8 cellular contexts compared by ENCODE assay signal in the genomic region with DNA sequence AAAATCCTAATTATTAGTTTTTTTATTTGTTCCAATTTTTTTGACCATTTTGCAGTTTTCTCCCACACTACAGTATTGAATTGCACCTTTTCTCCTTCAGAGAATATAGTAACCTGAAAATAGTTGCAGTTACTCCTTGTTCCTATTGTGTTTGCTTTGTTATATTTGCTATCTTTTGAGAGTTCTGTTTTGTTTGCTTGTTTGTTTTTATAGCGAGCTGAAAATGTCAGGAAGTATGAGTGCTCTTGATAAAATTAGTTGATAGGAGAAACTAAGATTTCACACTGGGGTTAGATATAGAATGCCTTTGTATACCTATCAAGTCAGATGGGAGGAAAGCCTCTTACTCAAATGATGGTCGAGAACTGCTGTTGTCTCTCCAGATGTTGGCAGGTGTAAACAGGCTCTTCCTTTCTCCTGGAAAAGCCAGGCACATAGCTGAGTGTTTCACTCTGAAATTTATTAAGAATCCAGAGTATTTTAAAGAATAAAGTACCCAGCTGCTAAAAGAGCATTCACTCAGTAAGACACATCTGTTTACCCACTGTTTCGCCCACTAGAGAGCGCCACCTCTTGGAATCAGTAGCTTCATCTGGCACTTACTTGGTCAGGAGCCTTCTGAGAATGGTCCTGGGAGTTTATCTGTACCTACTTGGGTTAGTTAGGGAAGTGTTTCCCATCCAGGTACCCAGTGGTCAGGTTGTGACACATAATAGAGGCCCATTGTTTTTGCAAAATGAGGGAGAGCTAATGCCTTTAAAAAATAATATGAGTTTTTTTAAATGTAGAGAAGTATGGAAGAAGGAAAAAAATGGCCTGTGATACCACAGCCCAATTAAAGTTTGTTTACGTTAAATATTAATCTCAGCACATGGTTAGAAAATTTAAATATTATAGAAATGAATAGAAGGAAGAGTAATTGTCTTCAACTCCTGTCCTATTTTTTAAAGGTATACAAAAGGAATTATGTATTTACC. TPM values are rescaled to one million over a fixed set of nuclear protein-coding genes. Genes with fewer than 3 reads are reported as not detected.
DNase-seq lines count a peak whose midpoint lies in the region; ATAC-seq, FAIRE-seq and TF ChIP-seq lines count a peak whose summit lies in the region.

No MANE protein-coding gene starts in this region.

- H3K36me3 ChIP-seq in GM06990 (ENCODE audit: control insufficient read depth, insufficient read depth, low read length) (peaks cover 19% of the 10 kb centered on the region), GM12878 (ENCODE audit: control insufficient read depth in 2 of 2, insufficient read depth in 2 of 2, low read length in 1 of 2) (peaks cover 16 to 40% of the 10 kb centered on the region in 2 experiments)

- POLR2A ChIA-PET in HEK293T (lab: Yijun Ruan, JAX) (interaction anchor here (4.2 kb wide), 1 partner anchor 11 kb away, joined by 24 read pairs; a partner anchor contains a TSS), GM12878 (lab: Charles Lee) (interaction anchor here (0.6 to 1.8 kb wide), 4 partner anchors 101 to 1458 kb away, joined by 3 to 7 read pairs (median 4); no protein-coding TSS in a partner anchor)

- H3K27ac ChIP-seq in GM12878 (ENCODE audit: control insufficient read depth, insufficient read depth): no peak overlapping the region

- TF ChIP-seq CTCF in GM06990 (IDR thresholded peaks at IDR 0.05; ENCODE audit: insufficient read depth, low read length, poor library complexity, severe bottlenecking) (peak; percentile 77), GM12878 (IDR thresholded peaks at IDR 0.05 in 2 of 3, conservative IDR thresholded peaks at IDR 0.05 in 1 of 3; ENCODE audit: control insufficient read depth in 2 of 3, extremely low read depth in 1 of 3, insufficient read depth in 1 of 3, low read depth in 3 of 3, low read length in 3 of 3) (peak; percentile 59 to 78 (median 74))

- 71% methylated on average over 5 of the region's 5 CpGs for WGBS in GM12878 (ENCODE audit: insufficient coverage, insufficient replicate concordance, low lambda C conversion rate, missing lambda C conversion rate)

- intact Hi-C loops in GM12878 (cut with micrococcal nuclease; ENCODE audit: unreplicated experiment): loop anchor here (5.0 kb wide), 1 partner anchor 450 kb away; no protein-coding TSS in a partner anchor

- DNase-seq in AG08395 (ENCODE audit: low spot score) (peak; percentile 44), GM06990 (ENCODE audit: extremely low read depth, insufficient read length) (no peak), HEK293T (ENCODE audit: extremely low spot score) (peak; percentile 49), NCI-H1105 (lab: John Stamatoyannopoulos, UW) (peak; percentile 5), GM12878 (ENCODE audit: low read depth, low spot score) (no peak), midbrain (lab: John Stamatoyannopoulos, UW) (peak; percentile 17)
- no peak for DNase-seq in activated CD8-positive, alpha-beta memory T cell treated with anti-CD3 and anti-CD28 coated beads for 24 hours
- no peak for DNase-seq in activated CD4-positive, CD25-positive, alpha-beta regulatory T cell (lab: John Stamatoyannopoulos, UW)

- H3K9me3 ChIP-seq in GM12878 (replicated peaks; ENCODE audit: control insufficient read depth, insufficient read depth, low read length): no peaks in the 10 kb centered on the region

- in situ Hi-C loops in GM12878 (cut with MboI): no loop called here

- peak; percentile 90 for ATAC-seq in GM12878

- H3K79me2 ChIP-seq in GM12878 (ENCODE audit: control insufficient read depth, insufficient read depth, low read length): peaks cover 6% of the 10 kb centered on the region

- CTCF ChIA-PET in HEK293T (lab: Yijun Ruan, JAX) (interaction anchor here (0.6 to 2.6 kb wide), 10 partner anchors 10 to 101 kb away, joined by 3 to 26 read pairs (median 4); a partner anchor contains a TSS), GM12878 (lab: Yijun Ruan, JAX) (interaction anchor here (0.7 to 6.5 kb wide), 44 partner anchors 10 to 555 kb away, joined by 3 to 96 read pairs (median 4); a partner anchor contains a TSS)

- no TSS peak for BruUV-seq in GM12878 (replicated peaks; lab: Mats Ljungman, UMichigan)

- TF ChIP-seq EP300 in GM12878 (IDR thresholded peaks at IDR 0.05; ENCODE audit: borderline replicate concordance in 1 of 2, control insufficient read depth in 1 of 2, low read depth in 2 of 2, low read length in 2 of 2): no peak

- H3K4me3 ChIP-seq in GM06990 (replicated peaks; ENCODE audit: low read depth, low read length): no peak overlapping the region
- H3K4me3 ChIP-seq in GM12878: no peak overlapping the region

- TF ChIP-seq RAD21 in GM12878 (IDR thresholded peaks at IDR 0.05; ENCODE audit: insufficient read depth, low read depth, low read length): peak; percentile 65

- RAD21 ChIA-PET in GM12878 (lab: Charles Lee; ENCODE audit: unreplicated experiment): interaction anchor here (0.6 to 3.4 kb wide), 13 partner anchors 10 to 140 kb away, joined by 3 to 32 read pairs (median 4); no protein-coding TSS in a partner anchor

- H3K4me1 ChIP-seq in GM12878 (ENCODE audit: control insufficient read depth, insufficient read depth, low read length): peaks cover 2% of the 10 kb centered on the region; the same call in 1 of the 2 replicates

- no peaks in the 10 kb centered on the region for H4K20me1 ChIP-seq in GM12878 (ENCODE audit: control insufficient read depth, insufficient read depth)

- H3K27me3 ChIP-seq in GM06990 (replicated peaks; ENCODE audit: control insufficient read depth, insufficient read depth, low read length): no peaks in the 10 kb centered on the region
- no peaks in the 10 kb centered on the region for H3K27me3 ChIP-seq in GM12878 (replicated peaks in 1 of 2; ENCODE audit: control insufficient read depth in 2 of 2, insufficient read depth in 2 of 2, low read length in 1 of 2)

- no peak for TF ChIP-seq POLR2A in GM12878 (IDR thresholded peaks at IDR 0.05; ENCODE audit: low read depth, low read length)

- no peak for FAIRE-seq in GM12878 (lab: Jason Lieb, UNC)

- H3K4me2 ChIP-seq in GM12878 (ENCODE audit: control insufficient read depth, insufficient read depth): no peak overlapping the region

- no peak overlapping the region for H2AFZ ChIP-seq in GM12878 (ENCODE audit: control insufficient read depth, low read depth, low read length)

- SMC1A ChIA-PET in GM12878 (lab: Charles Lee; ENCODE audit: uncharacterized antibody, unreplicated experiment): interaction anchor here (0.6 to 4.5 kb wide), 19 partner anchors 9 to 1225 kb away, joined by 3 to 51 read pairs (median 3); a partner anchor contains a TSS

- no peak overlapping the region for H3K9ac ChIP-seq in GM12878 (ENCODE audit: control insufficient read depth, insufficient read depth, low read length)

RNA-seq across cellular contexts. Expression of a gene that starts 11.2 kb away (rescaled TPM):
- 51.4 and 51.7 TPM in 2 replicates for total RNA-seq in GM12878 (2013; cell fraction: nucleolus; rRNA removed)
- 36.3 and 40.8 TPM in 2 replicates for total RNA-seq in GM12878 (2014; rRNA removed)
- total RNA-seq in GM12878 (2014; rRNA removed; fragmentation: Illumina TruSeq; extraction: Trizol): 45.7 and 46.5 TPM in 2 replicates
- total RNA-seq in GM12878 (2021): 104 and 110 TPM in 2 replicates
- polyA plus RNA-seq in GM12878 (2011; ENCODE audit: low read depth): 24.7 TPM
- polyA plus RNA-seq in GM12878 (2011; rRNA removed): 76.7 and 99.0 TPM in 2 replicates
- polyA plus RNA-seq in GM12878 (2011; cell fraction: cytosol; rRNA removed): 38.0 and 42.3 TPM in 2 replicates
- polyA plus RNA-seq in GM12878 (2011; cell fraction: nucleus; rRNA removed): 72.3 and 77.2 TPM in 2 replicates
- polyA plus RNA-seq in GM12878 (2012): 38.1 and 72.4 TPM in 2 replicates
- polyA plus RNA-seq in GM12878 (2014; fragmentation: Illumina TruSeq; extraction: Trizol): 50.9 and 52.3 TPM in 2 replicates
- 10 to 100 TPM; 43.5 to 67.0 TPM for polyA plus RNA-seq in GM12878 (2014; fragmentation: Nextera tagmentation; extraction: Ambion mirVana)
- 66.6 and 75.8 TPM in 2 replicates for polyA plus RNA-seq in GM12878 (2014; rRNA removed)
- polyA plus RNA-seq in GM12878 (2016; fragmentation: Nextera tagmentation; extraction: Ambion mirVana): 100 to 1,000 TPM; 139 to 140 TPM
- polyA minus RNA-seq in GM12878 (2011; rRNA and poly(A)+ RNA removed): 48.4 and 49.8 TPM in 2 replicates
- polyA minus RNA-seq in GM12878 (2011; cell fraction: cytosol; rRNA and poly(A)+ RNA removed): 40.0 and 57.6 TPM in 2 replicates
- 77.3 and 115 TPM in 2 replicates for polyA minus RNA-seq in GM12878 (2011; cell fraction: nucleus; rRNA and poly(A)+ RNA removed)

RNA-seq across cellular contexts. Expression of a gene that starts 14.1 kb away (rescaled TPM):
- total RNA-seq in GM12878 (2013; cell fraction: nucleolus; rRNA removed): not detected in 2 replicates
- 0.06 TPM in 1 of 2 replicates, not detected in the other for total RNA-seq in GM12878 (2014; rRNA removed)
- total RNA-seq in GM12878 (2014; rRNA removed; fragmentation: Illumina TruSeq; extraction: Trizol): not detected in 2 replicates
- not detected in 2 replicates for total RNA-seq in GM12878 (2021)
- 0.16 TPM for polyA plus RNA-seq in GM12878 (2011; ENCODE audit: low read depth)
- polyA plus RNA-seq in GM12878 (2011; rRNA removed): not detected in 2 replicates
- not detected in 2 replicates for polyA plus RNA-seq in GM12878 (2011; cell fraction: cytosol; rRNA removed)
- not detected in 2 replicates for polyA plus RNA-seq in GM12878 (2011; cell fraction: nucleus; rRNA removed)
- 0.08 and 0.24 TPM in 2 replicates for polyA plus RNA-seq in GM12878 (2012)
- not detected in 2 replicates for polyA plus RNA-seq in GM12878 (2014; fragmentation: Illumina TruSeq; extraction: Trizol)
- polyA plus RNA-seq in GM12878 (2014; fragmentation: Nextera tagmentation; extraction: Ambion mirVana): under 1 TPM; 0.02 to 0.05 TPM
- not detected in 2 replicates for polyA plus RNA-seq in GM12878 (2014; rRNA removed)
- under 1 TPM; 0.18 to 0.33 TPM for polyA plus RNA-seq in GM12878 (2016; fragmentation: Nextera tagmentation; extraction: Ambion mirVana)
- 0.05 TPM in 1 of 2 replicates, not detected in the other for polyA minus RNA-seq in GM12878 (2011; rRNA and poly(A)+ RNA removed)
- polyA minus RNA-seq in GM12878 (2011; cell fraction: cytosol; rRNA and poly(A)+ RNA removed): not detected in 2 replicates
- polyA minus RNA-seq in GM12878 (2011; cell fraction: nucleus; rRNA and poly(A)+ RNA removed): not detected in 2 replicates

RNA-seq across cellular contexts. Expression of a gene that starts 51.1 kb away (rescaled TPM):
- 5.7 and 5.9 TPM in 2 replicates for total RNA-seq in GM12878 (2013; cell fraction: nucleolus; rRNA removed)
- 1.4 and 1.7 TPM in 2 replicates for total RNA-seq in GM12878 (2014; rRNA removed)
- 1.8 and 1.9 TPM in 2 replicates for total RNA-seq in GM12878 (2014; rRNA removed; fragmentation: Illumina TruSeq; extraction: Trizol)
- 1.6 and 1.7 TPM in 2 replicates for total RNA-seq in GM12878 (2021)
- 0.26 TPM for polyA plus RNA-seq in GM12878 (2011; ENCODE audit: low read depth)
- polyA plus RNA-seq in GM12878 (2011; rRNA removed): 2.4 and 3.6 TPM in 2 replicates
- polyA plus RNA-seq in GM12878 (2011; cell fraction: cytosol; rRNA removed): 0.72 and 0.75 TPM in 2 replicates
- polyA plus RNA-seq in GM12878 (2011; cell fraction: nucleus; rRNA removed): 4.7 and 5.6 TPM in 2 replicates
- 0.31 and 0.79 TPM in 2 replicates for polyA plus RNA-seq in GM12878 (2012)
- 1.3 and 1.7 TPM in 2 replicates for polyA plus RNA-seq in GM12878 (2014; fragmentation: Illumina TruSeq; extraction: Trizol)
- under 1 TPM; 0.29 to 0.32 TPM for polyA plus RNA-seq in GM12878 (2014; fragmentation: Nextera tagmentation; extraction: Ambion mirVana)
- 1.1 and 1.2 TPM in 2 replicates for polyA plus RNA-seq in GM12878 (2014; rRNA removed)
- polyA plus RNA-seq in GM12878 (2016; fragmentation: Nextera tagmentation; extraction: Ambion mirVana): under 1 TPM; 0.59 to 0.63 TPM
- 3.4 and 4.3 TPM in 2 replicates for polyA minus RNA-seq in GM12878 (2011; rRNA and poly(A)+ RNA removed)
- 1.2 and 1.4 TPM in 2 replicates for polyA minus RNA-seq in GM12878 (2011; cell fraction: cytosol; rRNA and poly(A)+ RNA removed)
- polyA minus RNA-seq in GM12878 (2011; cell fraction: nucleus; rRNA and poly(A)+ RNA removed): 5.4 and 8.6 TPM in 2 replicates

Comparison
In these comparisons a context has a peak if more than half of its experiments do, and no peak if none do; other contexts are left out.
1. DNase-seq: peak in AG08395 (single experiment), HEK293T (single experiment), NCI-H1105 (single experiment) and midbrain (single experiment); none in GM06990 (single experiment), GM12878 (single experiment), activated CD8-positive, alpha-beta memory T cell treated with anti-CD3 and anti-CD28 coated beads for 24 hours (single experiment) and activated CD4-positive, CD25-positive, alpha-beta regulatory T cell (0 of 4).